7 cellular contexts compared by ENCODE assay signal in the genomic region with DNA sequence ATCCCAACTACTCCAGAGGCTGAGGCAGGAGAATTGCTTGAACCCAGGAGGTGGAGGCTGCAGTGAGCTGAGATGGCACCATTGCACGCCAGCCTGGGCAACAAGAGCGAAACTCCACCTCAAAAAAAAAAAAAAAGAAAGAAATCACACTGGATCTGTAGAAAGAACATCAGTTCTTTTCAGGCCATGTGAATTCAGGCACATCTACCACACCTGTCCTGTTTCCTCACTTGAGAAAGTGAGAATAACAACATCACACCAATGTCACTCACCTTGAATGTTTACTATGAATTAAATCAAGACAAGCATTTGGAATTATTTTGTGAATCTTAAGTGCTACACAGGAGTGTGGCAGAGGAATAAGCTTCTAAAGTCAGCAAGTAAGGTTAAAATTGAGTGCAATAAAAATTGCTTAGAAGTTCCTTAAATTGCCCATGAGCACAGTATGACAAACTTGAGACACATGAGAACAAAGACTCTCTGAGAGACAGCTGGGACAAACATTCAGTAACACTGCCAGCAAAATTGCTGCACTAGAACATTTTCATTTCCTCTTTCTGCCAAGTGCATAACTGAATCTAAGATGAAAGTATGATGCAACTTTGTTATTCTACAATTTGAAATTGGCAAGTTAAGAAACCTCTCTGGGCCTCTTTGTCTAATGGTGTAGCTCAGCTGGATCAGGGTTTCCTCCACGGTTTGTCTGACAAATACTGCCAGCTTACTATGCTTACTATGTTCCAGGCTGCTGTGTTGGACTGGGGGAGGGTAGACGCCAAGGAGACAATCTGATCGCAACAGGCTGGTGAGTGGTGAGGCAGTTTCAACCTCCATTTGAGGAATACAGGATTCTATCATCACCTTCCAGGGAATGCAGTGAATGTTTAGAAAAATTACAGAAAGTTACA. TPM values are rescaled to one million over a fixed set of nuclear protein-coding genes. Genes with fewer than 3 reads are reported as not detected.
DNase-seq lines count a peak whose midpoint lies in the region; ATAC-seq and TF ChIP-seq lines count a peak whose summit lies in the region.

No MANE protein-coding gene starts in this region.

- ATAC-seq in WTC11 = no peak

- H3K27me3 ChIP-seq in GM23248 (replicated peaks; ENCODE audit: insufficient read depth) (no peaks in the 10 kb centered on the region), muscle layer of colon (ENCODE audit: control insufficient read depth in 1 of 2, insufficient read depth in 2 of 2, low read length in 2 of 2) (no peaks in the 10 kb centered on the region), thyroid gland (no peaks in the 10 kb centered on the region)

- H3K9ac ChIP-seq in GM23248 (peak overlapping the region; percentile 87), muscle layer of colon (ENCODE audit: low read length) (no peak overlapping the region)

- in situ Hi-C loops in GM13976 (cut with MboI; ENCODE audit: low sequenced_read_pairs, unreplicated experiment) = no loop called here
- in situ Hi-C loops in GM23248 (cut with MboI) = no loop called here

- peaks cover 27% of the 10 kb centered on the region for H3K4me1 Mint-ChIP-seq in WTC11

- CTCF ChIA-PET in WTC11 (lab: Charles Lee) = interaction anchor here (2.0 to 2.2 kb wide), 2 partner anchors 26 to 177 kb away, joined by 6 to 7 read pairs; a partner anchor contains a TSS

- no peaks in the 10 kb centered on the region for H3K9me2 ChIP-seq in GM23248 (ENCODE audit: insufficient read depth)

- H3K36me3 Mint-ChIP-seq in WTC11 = no peaks in the 10 kb centered on the region

- TF ChIP-seq POLR2A in thyroid gland (IDR thresholded peaks at IDR 0.05) = no peak

- peak overlapping the region; percentile 41; the same call in 1 of the 2 replicates for H3K27ac Mint-ChIP-seq in WTC11

- H3K9me3 ChIP-seq in GM23248 (ENCODE audit: low read depth) = no peaks in the 10 kb centered on the region
- no peaks in the 10 kb centered on the region for H3K9me3 ChIP-seq in muscle layer of colon (ENCODE audit: low read length)
- no peaks in the 10 kb centered on the region for H3K9me3 ChIP-seq in thyroid gland

- no peaks in the 10 kb centered on the region for H3K9me3 Mint-ChIP-seq in WTC11

- peak overlapping the region; percentile 73 for H2AFZ ChIP-seq in GM23248

- H3K4me1 ChIP-seq in GM23248 (ENCODE audit: insufficient read depth) = peaks cover 31% of the 10 kb centered on the region
- peaks cover 25% of the 10 kb centered on the region for H3K4me1 ChIP-seq in muscle layer of colon (ENCODE audit: insufficient read depth, low read length)
- peaks cover 28 to 37% of the 10 kb centered on the region in 2 donors for H3K4me1 ChIP-seq in thyroid gland

- H3K27ac ChIP-seq in GM23248 = peak overlapping the region; percentile 81
- H3K27ac ChIP-seq in muscle layer of colon (ENCODE audit: low read depth, low read length) = peak overlapping the region; percentile 21
- H3K27ac ChIP-seq in thyroid gland = peak overlapping the region in 2 of 3 donors; percentile 60 to 88

- TF ChIP-seq CTCF in GM13976 (IDR thresholded peaks at IDR 0.05; ENCODE audit: borderline replicate concordance, control extremely low read depth, extremely low read depth, insufficient read depth, missing control alignments) (no peak), LNCaP clone FGC (IDR thresholded peaks at IDR 0.05; ENCODE audit: control insufficient read depth, extremely low read depth, insufficient read depth) (no peak), WTC11 (IDR thresholded peaks at IDR 0.05) (no peak), thyroid gland (IDR thresholded peaks at IDR 0.05) (no peak)

- peak overlapping the region; percentile 92 for H3K4me2 ChIP-seq in GM23248 (ENCODE audit: unreplicated experiment)

- intact Hi-C loops in thyroid gland (cut with DNase I) = loop anchor here (10.0 kb wide), 1 partner anchor 88 kb away; no protein-coding TSS in a partner anchor

- peaks cover 33% of the 10 kb centered on the region for H3F3A ChIP-seq in GM23248 (ENCODE audit: insufficient read depth)

- peaks cover 80% of the 10 kb centered on the region for H3K79me2 ChIP-seq in GM23248 (ENCODE audit: insufficient read depth)

- no peaks in the 10 kb centered on the region for H3K27me3 Mint-ChIP-seq in WTC11 (ENCODE audit: low read depth)

- POLR2A ChIA-PET in WTC11 (lab: Charles Lee) = interaction anchor here (0.6 kb wide), 1 partner anchor 884 kb away, joined by 3 read pairs; no protein-coding TSS in a partner anchor

- H3K4me3 ChIP-seq in GM23248 = peak overlapping the region; percentile 92
- peak overlapping the region; percentile 91 for H3K4me3 ChIP-seq in LNCaP clone FGC (ENCODE audit: low read depth, low read length)
- peak overlapping the region in 1 of 2 donors; percentile 70 for H3K4me3 ChIP-seq in muscle layer of colon (ENCODE audit: low read depth in 1 of 2, low read length in 2 of 2)
- peak overlapping the region in 1 of 3 donors; percentile 96 for H3K4me3 ChIP-seq in thyroid gland (replicated peaks in 1 of 3)

- 8 to 16% methylated on average over 5 of the region's 5 CpGs for WGBS in GM23248 (ENCODE audit: low coverage in 1 of 2, low lambda C conversion rate in 2 of 2, missing lambda C conversion rate in 2 of 2), 2 experiments
- 45 to 56% methylated on average over 5 of the region's 5 CpGs for WGBS in thyroid gland, 2 donors

- DNase-seq in GM13976 (ENCODE audit: low spot score) (peak; percentile 79), GM23248 (peak; percentile 87), LNCaP clone FGC (ENCODE audit: low read depth) (peak; percentile 50), WTC11 (ENCODE audit: low spot score) (no peak), thyroid gland (peak; percentile 41 to 55)
- DNase-seq in effector CD8-positive, alpha-beta T cell (lab: John Stamatoyannopoulos, UW) = peak; percentile 5

- no peaks in the 10 kb centered on the region for H4K20me1 ChIP-seq in GM23248 (ENCODE audit: insufficient read depth)

- H3K4me3 Mint-ChIP-seq in WTC11 = peak overlapping the region; percentile 82; the same call in 1 of the 2 replicates

- H3K36me3 ChIP-seq in GM23248 (ENCODE audit: low read depth) = no peaks in the 10 kb centered on the region
- no peaks in the 10 kb centered on the region for H3K36me3 ChIP-seq in muscle layer of colon (ENCODE audit: insufficient read depth, low read length)
- no peaks in the 10 kb centered on the region for H3K36me3 ChIP-seq in thyroid gland

TF ChIP-seq in WTC11, 78 proteins besides CTCF, POLR2A, EP300 and RAD21 (continues in another document):
- TF ChIP-seq, protein P1, sequence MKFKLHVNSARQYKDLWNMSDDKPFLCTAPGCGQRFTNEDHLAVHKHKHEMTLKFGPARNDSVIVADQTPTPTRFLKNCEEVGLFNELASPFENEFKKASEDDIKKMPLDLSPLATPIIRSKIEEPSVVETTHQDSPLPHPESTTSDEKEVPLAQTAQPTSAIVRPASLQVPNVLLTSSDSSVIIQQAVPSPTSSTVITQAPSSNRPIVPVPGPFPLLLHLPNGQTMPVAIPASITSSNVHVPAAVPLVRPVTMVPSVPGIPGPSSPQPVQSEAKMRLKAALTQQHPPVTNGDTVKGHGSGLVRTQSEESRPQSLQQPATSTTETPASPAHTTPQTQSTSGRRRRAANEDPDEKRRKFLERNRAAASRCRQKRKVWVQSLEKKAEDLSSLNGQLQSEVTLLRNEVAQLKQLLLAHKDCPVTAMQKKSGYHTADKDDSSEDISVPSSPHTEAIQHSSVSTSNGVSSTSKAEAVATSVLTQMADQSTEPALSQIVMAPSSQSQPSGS (CRISPR knock-in tag; IDR thresholded peaks at IDR 0.05; ENCODE audit: borderline replicate concordance, low read depth) = no peak
- TF ChIP-seq ELF4 (CRISPR knock-in tag; IDR thresholded peaks at IDR 0.05; ENCODE audit: low read depth) (no peak), ZBTB21 (CRISPR knock-in tag; IDR thresholded peaks at IDR 0.05; ENCODE audit: borderline replicate concordance) (no peak), EMX1 (CRISPR knock-in tag; IDR thresholded peaks at IDR 0.05) (no peak), ZNF423 (CRISPR knock-in tag; IDR thresholded peaks at IDR 0.05) (no peak)
- TF ChIP-seq, protein P2, sequence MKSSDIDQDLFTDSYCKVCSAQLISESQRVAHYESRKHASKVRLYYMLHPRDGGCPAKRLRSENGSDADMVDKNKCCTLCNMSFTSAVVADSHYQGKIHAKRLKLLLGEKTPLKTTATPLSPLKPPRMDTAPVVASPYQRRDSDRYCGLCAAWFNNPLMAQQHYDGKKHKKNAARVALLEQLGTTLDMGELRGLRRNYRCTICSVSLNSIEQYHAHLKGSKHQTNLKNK (CRISPR knock-in tag; IDR thresholded peaks at IDR 0.05) = no peak
- TF ChIP-seq, protein P3, sequence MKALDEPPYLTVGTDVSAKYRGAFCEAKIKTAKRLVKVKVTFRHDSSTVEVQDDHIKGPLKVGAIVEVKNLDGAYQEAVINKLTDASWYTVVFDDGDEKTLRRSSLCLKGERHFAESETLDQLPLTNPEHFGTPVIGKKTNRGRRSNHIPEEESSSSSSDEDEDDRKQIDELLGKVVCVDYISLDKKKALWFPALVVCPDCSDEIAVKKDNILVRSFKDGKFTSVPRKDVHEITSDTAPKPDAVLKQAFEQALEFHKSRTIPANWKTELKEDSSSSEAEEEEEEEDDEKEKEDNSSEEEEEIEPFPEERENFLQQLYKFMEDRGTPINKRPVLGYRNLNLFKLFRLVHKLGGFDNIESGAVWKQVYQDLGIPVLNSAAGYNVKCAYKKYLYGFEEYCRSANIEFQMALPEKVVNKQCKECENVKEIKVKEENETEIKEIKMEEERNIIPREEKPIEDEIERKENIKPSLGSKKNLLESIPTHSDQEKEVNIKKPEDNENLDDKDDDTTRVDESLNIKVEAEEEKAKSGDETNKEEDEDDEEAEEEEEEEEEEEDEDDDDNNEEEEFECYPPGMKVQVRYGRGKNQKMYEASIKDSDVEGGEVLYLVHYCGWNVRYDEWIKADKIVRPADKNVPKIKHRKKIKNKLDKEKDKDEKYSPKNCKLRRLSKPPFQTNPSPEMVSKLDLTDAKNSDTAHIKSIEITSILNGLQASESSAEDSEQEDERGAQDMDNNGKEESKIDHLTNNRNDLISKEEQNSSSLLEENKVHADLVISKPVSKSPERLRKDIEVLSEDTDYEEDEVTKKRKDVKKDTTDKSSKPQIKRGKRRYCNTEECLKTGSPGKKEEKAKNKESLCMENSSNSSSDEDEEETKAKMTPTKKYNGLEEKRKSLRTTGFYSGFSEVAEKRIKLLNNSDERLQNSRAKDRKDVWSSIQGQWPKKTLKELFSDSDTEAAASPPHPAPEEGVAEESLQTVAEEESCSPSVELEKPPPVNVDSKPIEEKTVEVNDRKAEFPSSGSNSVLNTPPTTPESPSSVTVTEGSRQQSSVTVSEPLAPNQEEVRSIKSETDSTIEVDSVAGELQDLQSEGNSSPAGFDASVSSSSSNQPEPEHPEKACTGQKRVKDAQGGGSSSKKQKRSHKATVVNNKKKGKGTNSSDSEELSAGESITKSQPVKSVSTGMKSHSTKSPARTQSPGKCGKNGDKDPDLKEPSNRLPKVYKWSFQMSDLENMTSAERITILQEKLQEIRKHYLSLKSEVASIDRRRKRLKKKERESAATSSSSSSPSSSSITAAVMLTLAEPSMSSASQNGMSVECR (CRISPR knock-in tag; IDR thresholded peaks at IDR 0.05; ENCODE audit: borderline replicate concordance) = no peak

RNA-seq across cellular contexts. Expression of a gene that starts 1.9 kb away (rescaled TPM):
- 39.6 and 48.7 TPM in 2 replicates for total RNA-seq in GM23248 (2014; rRNA removed; shearing (Covaris generic))
- polyA plus RNA-seq in GM23248 (2016; fragmentation: Nextera tagmentation; extraction: Ambion mirVana) = 13.0 and 13.7 TPM in 2 replicates
- 17.4 to 18.9 TPM (median 17.8 TPM) in 3 replicates for total RNA-seq in WTC11 (2021)
- 10 to 100 TPM; 42.7 to 56.1 (median 44.9) TPM for total RNA-seq in thyroid gland

Comparison
In these comparisons a context has a peak if more than half of its experiments do, and no peak if none do; other contexts are left out.
1. H3K27ac ChIP-seq: peak in every context shown above with its lines; median percentile 81 in GM23248; 74 in thyroid gland; 21 in muscle layer of colon.